In the genomic region with DNA sequence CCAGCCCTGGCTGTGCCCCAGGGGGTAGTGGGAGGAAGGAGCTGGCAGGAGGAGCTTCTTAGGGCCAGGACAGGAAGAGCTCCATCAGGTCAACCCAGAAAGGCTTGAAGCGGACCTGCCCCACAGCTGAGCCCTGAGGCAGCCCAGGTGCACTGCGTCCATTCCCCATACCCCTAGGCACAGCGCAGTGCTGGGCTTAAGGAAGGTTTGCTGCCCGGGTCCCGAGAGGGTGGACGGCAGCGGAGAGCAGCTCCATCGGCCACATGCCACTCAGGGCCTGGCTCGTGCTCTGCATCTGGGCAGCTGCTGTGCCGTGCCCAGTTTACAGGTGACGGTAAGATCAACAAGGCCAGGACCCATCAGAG, we compare ENCODE assay signal across 9 cellular contexts. TPM values are rescaled to one million over a fixed set of nuclear protein-coding genes. Genes with fewer than 3 reads are reported as not detected.
DNase-seq lines count a peak whose midpoint lies in the region; ATAC-seq and TF ChIP-seq lines count a peak whose summit lies in the region.
"Had no signal": no experiment of that assay in that cellular context is flagged by ENCODE, and none has a peak within 500 bp of the region (broad histone marks: within the 10 kb centered on the region; RNA-seq: fewer than 3 reads in every experiment).

No MANE protein-coding gene starts in this region.

- H3K36me3 ChIP-seq in left ventricle myocardium inferior = peaks cover 10% of the 10 kb centered on the region
- no peaks in the 10 kb centered on the region for H3K36me3 ChIP-seq in neural cell (ENCODE audit: insufficient read depth, low read length)
- H3K36me3 ChIP-seq in aorta (ENCODE audit: control insufficient read depth in 1 of 2, insufficient read depth in 2 of 2, low read length in 1 of 2) = no peaks in the 10 kb centered on the region

- H3K27ac ChIP-seq in left ventricle myocardium inferior (replicated peaks) (peak overlapping the region; percentile 86), angular gyrus (ENCODE audit: low read depth, low read length) (peak overlapping the region; percentile 62), neural cell (ENCODE audit: low read length) (no peak overlapping the region), aorta (ENCODE audit: low read depth in 1 of 2, low read length in 2 of 2) (no peak overlapping the region)

- H3K9me2 ChIP-seq in neural cell (ENCODE audit: insufficient read depth, low read length) = no peaks in the 10 kb centered on the region

- DNase-seq in left ventricle myocardium inferior = peak; percentile 12
- no peak for DNase-seq in Right ventricle myocardium inferior (ENCODE audit: missing footprints)
- DNase-seq in aorta = no peak
- no peak for DNase-seq in posterior vena cava (ENCODE audit: low spot score)
- no peak for DNase-seq in COLO668 (lab: John Stamatoyannopoulos, UW; ENCODE audit: unreplicated experiment)
- no peak for DNase-seq in stimulated activated CD4-positive, alpha-beta T cell treated with anti-CD3 and anti-CD28 coated beads, Interleukin-2, amount 100 ng/mL, for 48 hours
- DNase-seq: SW 1271 had no signal

- H2AFZ ChIP-seq in neural cell (ENCODE audit: low read depth, low read length) = no peak overlapping the region

- no peak for TF ChIP-seq EP300 in neural cell (conservative IDR thresholded peaks at IDR 0.05; ENCODE audit: poor library complexity, severe bottlenecking)

- WGBS in aorta, 2 donors = 28 to 34% methylated on average over 11 of the region's 11 CpGs

- H3K27me3 ChIP-seq in left ventricle myocardium inferior (ENCODE audit: low read depth) (no peaks in the 10 kb centered on the region), neural cell (ENCODE audit: insufficient read depth, low read depth, low read length) (no peaks in the 10 kb centered on the region), aorta (ENCODE audit: control insufficient read depth in 1 of 2, insufficient read depth in 2 of 2, low read length in 1 of 2) (no peaks in the 10 kb centered on the region)

- H3K4me3 ChIP-seq in left ventricle myocardium inferior (peak overlapping the region; percentile 44), neural cell (ENCODE audit: low read length) (no peak overlapping the region), aorta (ENCODE audit: low read length in 2 of 2) (no peak overlapping the region)

- H3K9me3 ChIP-seq in left ventricle myocardium inferior (replicated peaks) = no peaks in the 10 kb centered on the region
- no peaks in the 10 kb centered on the region for H3K9me3 ChIP-seq in neural cell (ENCODE audit: low read length)
- H3K9me3 ChIP-seq in aorta (ENCODE audit: control insufficient read depth, low read length) = no peaks in the 10 kb centered on the region

- intact Hi-C loops in left ventricle myocardium inferior (cut with micrococcal nuclease) = no loop called here
- intact Hi-C loops in Right ventricle myocardium inferior (cut with DNase I) = no loop called here
- intact Hi-C loops in aorta (cut with DNase I) = no loop called here
- intact Hi-C loops in posterior vena cava (cut with DNase I) = no loop called here

- no peak overlapping the region for H3K4me2 ChIP-seq in neural cell (ENCODE audit: low read length)

- no peaks in the 10 kb centered on the region for H4K20me1 ChIP-seq in neural cell (ENCODE audit: insufficient read depth)

- no peak for TF ChIP-seq RAD21 in neural cell (conservative IDR thresholded peaks at IDR 0.05)

- TF ChIP-seq CTCF in left ventricle myocardium inferior (IDR thresholded peaks at IDR 0.05; ENCODE audit: borderline replicate concordance) (no peak), neural cell (IDR thresholded peaks at IDR 0.05; ENCODE audit: poor library complexity, severe bottlenecking) (no peak)

- no peak for ATAC-seq in Right ventricle myocardium inferior
- ATAC-seq in aorta (ENCODE audit: low FRiP score) = peak; percentile 13

- peaks cover 70% of the 10 kb centered on the region for H3K4me1 ChIP-seq in left ventricle myocardium inferior
- H3K4me1 ChIP-seq in aorta (ENCODE audit: control insufficient read depth in 1 of 2, insufficient read depth in 2 of 2, low read length in 2 of 2) = peaks cover 0 to 2% of the 10 kb centered on the region in 2 donors

- peak overlapping the region; percentile 58 for H3K9ac ChIP-seq in neural cell (ENCODE audit: low read length)

- H3F3A ChIP-seq in neural cell (ENCODE audit: insufficient read depth, low read length, poor library complexity, severe bottlenecking) = no peaks in the 10 kb centered on the region

- H3K79me2 ChIP-seq in neural cell (replicated peaks; ENCODE audit: insufficient read depth, low read length) = no peaks in the 10 kb centered on the region

TF ChIP-seq in neural cell, 6 proteins besides CTCF, POLR2A, EP300 and RAD21:
- TF ChIP-seq EZH2 (IDR thresholded peaks at IDR 0.05; ENCODE audit: borderline replicate concordance, insufficient read depth, low read length, poor library complexity, severe bottlenecking) (no peak), SMC3 (conservative IDR thresholded peaks at IDR 0.05; ENCODE audit: poor library complexity) (no peak), POLR2AphosphoS5 (IDR thresholded peaks at IDR 0.05) (no peak), MXI1 (conservative IDR thresholded peaks at IDR 0.05; ENCODE audit: poor library complexity, severe bottlenecking) (no peak), TAF1 (IDR thresholded peaks at IDR 0.05; ENCODE audit: low read depth) (no peak)

RNA-seq across cellular contexts. Expression of a gene that starts 26.4 kb away (rescaled TPM):
- total RNA-seq in left ventricle myocardium inferior (16.5 TPM), Right ventricle myocardium inferior (18.6 TPM), aorta (10 to 100 TPM; 32.5 to 48.2 TPM), posterior vena cava (10 to 100 TPM; 25.9 to 26.3 TPM)
- polyA plus RNA-seq in neural cell (33.0 and 38.5 TPM in 2 replicates), aorta (10 to 100 TPM in 1 of 2 donors, 1 to 10 TPM in 1; 9.4 to 11.6 TPM)
- 122 and 129 TPM in 2 replicates for polyA minus RNA-seq in neural cell

Comparison
In these comparisons a context has a peak if more than half of its experiments do, and no peak if none do; other contexts are left out.
1. H3K27ac ChIP-seq: peak in left ventricle myocardium inferior (single experiment) and angular gyrus (single experiment); none in neural cell (single experiment) and aorta (0 of 2).